In the genomic region with DNA sequence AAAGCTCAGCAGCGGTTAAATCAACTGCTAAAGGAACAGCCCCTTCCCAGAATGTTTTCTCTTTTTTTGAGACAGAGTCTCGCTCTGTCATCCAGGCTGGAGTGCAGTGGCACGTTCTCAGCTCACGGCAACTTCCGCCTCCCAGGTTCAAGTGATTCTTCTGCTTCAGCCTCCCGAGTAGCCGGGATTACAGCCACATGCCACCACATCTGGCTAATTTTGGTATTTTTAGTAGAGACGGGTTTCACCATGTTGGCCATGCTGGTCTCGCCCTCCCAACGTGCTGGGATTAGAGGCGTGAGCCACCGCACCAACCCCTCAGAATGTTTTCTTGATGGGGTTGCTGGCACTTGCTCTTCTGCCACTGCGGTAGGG, we compare ENCODE assay signal across 23 cellular contexts. TPM values are rescaled to one million over a fixed set of nuclear protein-coding genes. Genes with fewer than 3 reads are reported as not detected.
DNase-seq lines count a peak whose midpoint lies in the region; ATAC-seq, FAIRE-seq and TF ChIP-seq lines count a peak whose summit lies in the region.
"Had no signal": no experiment of that assay in that cellular context is flagged by ENCODE, and none has a peak within 500 bp of the region (broad histone marks: within the 10 kb centered on the region; RNA-seq: fewer than 3 reads in every experiment).

No MANE protein-coding gene starts in this region.

- peaks cover 18% of the 10 kb centered on the region for H3F3A ChIP-seq in SK-N-SH (replicated peaks; ENCODE audit: insufficient read depth)

- CTCF ChIA-PET in SK-N-SH (lab: Yijun Ruan, JAX) (no interaction called here), WTC11 (lab: Charles Lee) (interaction anchor here (1.0 to 1.1 kb wide), 2 partner anchors 61 to 107 kb away, joined by 3 to 4 read pairs; no protein-coding TSS in a partner anchor)

- H3K9ac ChIP-seq in SK-N-SH, result no peak overlapping the region

- DNase-seq in SK-N-SH, result no peak
- peak; percentile 16 for DNase-seq in WTC11 (ENCODE audit: low spot score)
- no peak for DNase-seq in foreskin keratinocyte
- no peak for DNase-seq in D721Med (ENCODE audit: insufficient read length, low spot score)
- no peak for DNase-seq in activated T-helper 1 cell treated with anti-CD3 and anti-CD28 coated beads, Interleukin-12 subunit alpha, Interleukin-12 subunit beta, Interleukin-2, Interleukin-4 antibody, amounts not matched to agents 30 ng/mL and 10 ng/mL and 1 ng/mL, durations not matched to agents 14 hours and 24 hours and 36 hours (ENCODE audit: low spot score)
- DNase-seq: 8988T; glutamatergic neuron; natural killer cell; NCI-H187 treated with DMSO at 0.1 percent for 48 hours; posterior cingulate gyrus; stimulated activated CD4-positive, alpha-beta T cell treated with anti-CD3 and anti-CD28 coated beads, Interleukin-4, amount 100 ng/mL, for 1 hour; stomach; transverse colon had no signal

- H3K27me3 ChIP-seq in SK-N-SH (ENCODE audit: insufficient read depth), result peaks cover 4% of the 10 kb centered on the region; the same call in 1 of the 2 replicates
- H3K27me3 ChIP-seq in foreskin keratinocyte, result no peaks in the 10 kb centered on the region
- H3K27me3 ChIP-seq: stomach, transverse colon had no signal

- no peak for FAIRE-seq in D721Med (lab: Jason Lieb, UNC)
- FAIRE-seq: colon had no signal

- POLR2A ChIA-PET in SK-N-SH (lab: Yijun Ruan, JAX), result no interaction called here
- POLR2A ChIA-PET in WTC11 (lab: Charles Lee), result no interaction called here

- peak overlapping the region; percentile 7; the same call in 1 of the 2 replicates for H3K4me2 ChIP-seq in SK-N-SH

- H3K4me1 ChIP-seq in SK-N-SH (ENCODE audit: control insufficient read depth in 1 of 2, insufficient read depth in 2 of 2, low read depth in 1 of 2, low read length in 1 of 2), result peaks cover 0 to 16% of the 10 kb centered on the region in 2 experiments; a peak in 1 of 4 replicates
- peaks cover 25% of the 10 kb centered on the region for H3K4me1 ChIP-seq in foreskin keratinocyte
- H3K4me1 ChIP-seq: transverse colon had no signal

- no peak for TF ChIP-seq EP300 in SK-N-SH (IDR thresholded peaks at IDR 0.05; ENCODE audit: borderline replicate concordance in 1 of 2, low read depth in 1 of 2, low read length in 1 of 2)

- TF ChIP-seq CTCF in SK-N-SH (IDR thresholded peaks at IDR 0.05) (no peak), WTC11 (IDR thresholded peaks at IDR 0.05) (no peak), foreskin keratinocyte (conservative IDR thresholded peaks at IDR 0.05) (no peak), D721Med (IDR thresholded peaks at IDR 0.05; ENCODE audit: insufficient read depth, missing control alignments) (no peak)

- H3K9me3 Mint-ChIP-seq in WTC11, result no peaks in the 10 kb centered on the region
- H3K9me3 Mint-ChIP-seq in activated T-helper 1 cell treated with anti-CD3 and anti-CD28 coated beads, Interleukin-12 subunit alpha, Interleukin-12 subunit beta, Interleukin-2, Interleukin-4 antibody, amounts not matched to agents 30 ng/mL and 10 ng/mL and 1 ng/mL, durations not matched to agents 14 hours and 24 hours and 36 hours, result peaks cover 4% of the 10 kb centered on the region
- H3K9me3 Mint-ChIP-seq: activated T-cell treated with anti-CD3 and anti-CD28 coated beads, Interleukin-2, amount 50 U/mL, for 72 hours; mesothelial cell of epicardium; natural killer cell had no signal

- H3K36me3 Mint-ChIP-seq in WTC11, result no peaks in the 10 kb centered on the region
- H3K36me3 Mint-ChIP-seq in activated T-helper 1 cell treated with anti-CD3 and anti-CD28 coated beads, Interleukin-12 subunit alpha, Interleukin-12 subunit beta, Interleukin-2, Interleukin-4 antibody, amounts not matched to agents 30 ng/mL and 10 ng/mL and 1 ng/mL, durations not matched to agents 14 hours and 24 hours and 36 hours (ENCODE audit: low read depth), result peaks cover 9% of the 10 kb centered on the region
- H3K36me3 Mint-ChIP-seq: activated naive CD8-positive, alpha-beta T cell; mesothelial cell of epicardium; natural killer cell had no signal

- WGBS in SK-N-SH (ENCODE audit: low lambda C conversion rate), result 22% methylated on average over 13 of the region's 13 CpGs

- no peak overlapping the region for H3K4me3 ChIP-seq in SK-N-SH (ENCODE audit: low read depth in 2 of 2, low read length in 1 of 2)
- H3K4me3 ChIP-seq: stomach, transverse colon had no signal

- H3K27ac Mint-ChIP-seq in WTC11, result peak overlapping the region; percentile 94
- H3K27ac Mint-ChIP-seq in activated T-helper 1 cell treated with anti-CD3 and anti-CD28 coated beads, Interleukin-12 subunit alpha, Interleukin-12 subunit beta, Interleukin-2, Interleukin-4 antibody, amounts not matched to agents 30 ng/mL and 10 ng/mL and 1 ng/mL, durations not matched to agents 14 hours and 24 hours and 36 hours, result no peak overlapping the region
- H3K27ac Mint-ChIP-seq: activated naive CD8-positive, alpha-beta T cell; activated T-cell treated with anti-CD3 and anti-CD28 coated beads, Interleukin-2, amount 50 U/mL, for 72 hours; natural killer cell had no signal

- H3K4me1 Mint-ChIP-seq in WTC11, result peaks cover 74% of the 10 kb centered on the region
- H3K4me1 Mint-ChIP-seq in activated T-helper 1 cell treated with anti-CD3 and anti-CD28 coated beads, Interleukin-12 subunit alpha, Interleukin-12 subunit beta, Interleukin-2, Interleukin-4 antibody, amounts not matched to agents 30 ng/mL and 10 ng/mL and 1 ng/mL, durations not matched to agents 14 hours and 24 hours and 36 hours (ENCODE audit: low read depth), result peaks cover 52% of the 10 kb centered on the region
- H3K4me1 Mint-ChIP-seq: natural killer cell had no signal

- no peaks in the 10 kb centered on the region for H4K20me1 ChIP-seq in SK-N-SH (ENCODE audit: insufficient read depth)

- no peaks in the 10 kb centered on the region for H3K9me2 ChIP-seq in SK-N-SH

- no peak overlapping the region for H3K4me3 Mint-ChIP-seq in WTC11
- H3K4me3 Mint-ChIP-seq in activated T-helper 1 cell treated with anti-CD3 and anti-CD28 coated beads, Interleukin-12 subunit alpha, Interleukin-12 subunit beta, Interleukin-2, Interleukin-4 antibody, amounts not matched to agents 30 ng/mL and 10 ng/mL and 1 ng/mL, durations not matched to agents 14 hours and 24 hours and 36 hours, result no peak overlapping the region
- H3K4me3 Mint-ChIP-seq: activated naive CD8-positive, alpha-beta T cell; mesothelial cell of epicardium; natural killer cell had no signal

- no peaks in the 10 kb centered on the region for H3K9me3 ChIP-seq in SK-N-SH
- H3K9me3 ChIP-seq: stomach, transverse colon had no signal

- TF ChIP-seq RAD21 in SK-N-SH (IDR thresholded peaks at IDR 0.05; ENCODE audit: low read length), result no peak

- H3K79me2 ChIP-seq in SK-N-SH (ENCODE audit: insufficient read depth), result no peaks in the 10 kb centered on the region

- H3K27ac ChIP-seq in SK-N-SH (ENCODE audit: low read depth in 2 of 2, low read length in 1 of 2) (peak overlapping the region in 1 of 2 experiments; percentile 59; a peak in 2 of 4 replicates), foreskin keratinocyte (peak overlapping the region; percentile 40)
- H3K27ac ChIP-seq: HL-60, stomach, transverse colon had no signal

- H3K36me3 ChIP-seq in SK-N-SH (replicated peaks in 1 of 2; ENCODE audit: control insufficient read depth in 1 of 2, insufficient read depth in 2 of 2, low read length in 1 of 2), result no peaks in the 10 kb centered on the region
- H3K36me3 ChIP-seq: stomach, transverse colon had no signal

- no peak overlapping the region for H2AFZ ChIP-seq in SK-N-SH (ENCODE audit: low read depth)

- ATAC-seq in SK-N-SH treated with all-trans-retinoic acid at 6 μM for 48 hours (no peak), WTC11 (no peak), foreskin keratinocyte (no peak), HG02610 (IDR thresholded peaks at IDR 0.05; ENCODE audit: unreplicated experiment) (no peak), HG03457 (IDR thresholded peaks at IDR 0.05; ENCODE audit: unreplicated experiment) (no peak)
- ATAC-seq: activated CD4-positive, CD25-positive, alpha-beta regulatory T cell treated with anti-CD3 and anti-CD28 coated beads, Interleukin-2, amount 50 U/mL, for 24 hours; natural killer cell had no signal

- no peaks in the 10 kb centered on the region; the same call in 1 of the 2 replicates for H3K27me3 Mint-ChIP-seq in WTC11 (ENCODE audit: low read depth)
- H3K27me3 Mint-ChIP-seq in activated T-helper 1 cell treated with anti-CD3 and anti-CD28 coated beads, Interleukin-12 subunit alpha, Interleukin-12 subunit beta, Interleukin-2, Interleukin-4 antibody, amounts not matched to agents 30 ng/mL and 10 ng/mL and 1 ng/mL, durations not matched to agents 14 hours and 24 hours and 36 hours (ENCODE audit: insufficient read depth), result peaks cover 8% of the 10 kb centered on the region

- intact Hi-C loops in activated T-helper 1 cell treated with anti-CD3 and anti-CD28 coated beads, Interleukin-12 subunit alpha, Interleukin-12 subunit beta, Interleukin-2, Interleukin-4 antibody, amounts not matched to agents 30 ng/mL and 10 ng/mL and 1 ng/mL, durations not matched to agents 14 hours and 24 hours and 36 hours (cut with micrococcal nuclease), result no loop called here

TF ChIP-seq in SK-N-SH, 30 proteins besides CTCF, POLR2A, EP300 and RAD21 (continues in another document):
- TF ChIP-seq JUND (IDR thresholded peaks at IDR 0.05), result no peak
- TF ChIP-seq RFX5 (IDR thresholded peaks at IDR 0.05; ENCODE audit: low read length), result no peak
- TF ChIP-seq SMC3 (IDR thresholded peaks at IDR 0.05; ENCODE audit: low read depth, low read length), result no peak
- no peak for TF ChIP-seq ELF1 (IDR thresholded peaks at IDR 0.05)

TF ChIP-seq in SK-N-SH treated with all-trans-retinoic acid at 6 μM for 48 hours, 23 proteins besides CTCF, POLR2A, EP300 and RAD21 (continues in another document):
- TF ChIP-seq SNAI2 (CRISPR knock-in tag; IDR thresholded peaks at IDR 0.05), result no peak
- no peak for TF ChIP-seq ZC3H10 (CRISPR knock-in tag; IDR thresholded peaks at IDR 0.05)
- no peak for TF ChIP-seq ZFP30 (CRISPR knock-in tag; IDR thresholded peaks at IDR 0.05)
- no peak for TF ChIP-seq ZNF565 (CRISPR knock-in tag; conservative IDR thresholded peaks at IDR 0.05; ENCODE audit: low read depth)
- no peak for TF ChIP-seq ZFP3 (CRISPR knock-in tag; IDR thresholded peaks at IDR 0.05)

TF ChIP-seq in WTC11, 78 proteins besides CTCF, POLR2A, EP300 and RAD21 (continues in another document):
- TF ChIP-seq MXD4 (CRISPR knock-in tag; IDR thresholded peaks at IDR 0.05; ENCODE audit: borderline replicate concordance) (no peak), KAT7 (CRISPR knock-in tag; IDR thresholded peaks at IDR 0.05; ENCODE audit: borderline replicate concordance) (no peak), CREM (CRISPR knock-in tag; IDR thresholded peaks at IDR 0.05) (no peak), NFYB (CRISPR knock-in tag; conservative IDR thresholded peaks at IDR 0.05; ENCODE audit: low read depth) (no peak)

RNA-seq across cellular contexts. Expression of a gene that starts 59.8 kb away (rescaled TPM):
- polyA plus RNA-seq in SK-N-SH (2012; rRNA removed) (13.6 and 20.5 TPM in 2 replicates), foreskin keratinocyte (0.07 TPM in 1 of 2 replicates, not detected in the other)
- polyA plus RNA-seq in SK-N-SH (2012; cell fraction: cytosol; rRNA removed), result 15.4 and 22.0 TPM in 2 replicates
- 59.0 and 64.8 TPM in 2 replicates for polyA plus RNA-seq in SK-N-SH (2012; cell fraction: nucleus; rRNA removed)
- total RNA-seq in WTC11 (2021) (0.27 to 0.71 TPM (median 0.52 TPM) in 3 replicates), foreskin keratinocyte (0.28 TPM in 1 of 2 replicates, not detected in the other)
- total RNA-seq in activated T-helper 1 cell treated with anti-CD3 and anti-CD28 coated beads, Interleukin-12 subunit alpha, Interleukin-12 subunit beta, Interleukin-2, Interleukin-4 antibody, amounts not matched to agents 30 ng/mL and 10 ng/mL and 1 ng/mL, durations not matched to agents 14 hours and 24 hours and 36 hours, result 0.32 and 0.54 TPM in 2 replicates
- total RNA-seq: skeletal muscle tissue, stomach had no signal
